In genomic region chr16:69270395-69270794, GRCh38 we compare ENCODE assay signal across 26 cellular contexts. TPM values are rescaled to one million over a fixed set of nuclear protein-coding genes. Genes with fewer than 3 reads are reported as not detected.
DNase-seq lines count a peak whose midpoint lies in the region; ATAC-seq and TF ChIP-seq lines count a peak whose summit lies in the region.
"Had no signal": no experiment of that assay in that cellular context is flagged by ENCODE, and none has a peak within 500 bp of the region (broad histone marks: within the 10 kb centered on the region; RNA-seq: fewer than 3 reads in every experiment).

No MANE protein-coding gene starts in this region.

- no peak overlapping the region for H3K4me3 Mint-ChIP-seq in endodermal cell
- H3K4me3 Mint-ChIP-seq in effector memory CD8-positive, alpha-beta T cell = no peak overlapping the region
- H3K4me3 Mint-ChIP-seq: activated CD8-positive, alpha-beta T cell treated with anti-CD3 and anti-CD28 coated beads, Interleukin-2, amount 10 ng/mL, durations not matched to agents 7 days and 5 days; activated T-cell treated with anti-CD3 and anti-CD28 coated beads, Interleukin-2, amount 50 U/mL, for 4 hours; IgD-negative memory B cell had no signal

- H4K20me1 ChIP-seq in PC-9 (ENCODE audit: insufficient read depth) = no peaks in the 10 kb centered on the region

- H3K27ac ChIP-seq in PC-9 (peak overlapping the region; percentile 19; the same call in 1 of the 2 replicates), endodermal cell (ENCODE audit: low read depth, low read length) (no peak overlapping the region)
- H3K27ac ChIP-seq: 22Rv1, hepatocyte, parathyroid adenoma, sigmoid colon, SJCRH30, tibial nerve had no signal

- H3K4me3 ChIP-seq in PC-9 (no peak overlapping the region), endodermal cell (ENCODE audit: low read length) (no peak overlapping the region)
- H3K4me3 ChIP-seq: hepatocyte, lung, sigmoid colon, SJCRH30, tibial nerve had no signal

- no peaks in the 10 kb centered on the region for H3K9me3 Mint-ChIP-seq in endodermal cell
- no peaks in the 10 kb centered on the region for H3K9me3 Mint-ChIP-seq in effector memory CD8-positive, alpha-beta T cell
- H3K9me3 Mint-ChIP-seq: activated T-cell treated with anti-CD3 and anti-CD28 coated beads, Interleukin-2, amount 50 U/mL, for 4 hours; IgD-negative memory B cell had no signal

- no peaks in the 10 kb centered on the region for H3K9me3 ChIP-seq in PC-9 (ENCODE audit: insufficient read depth, low read depth)
- H3K9me3 ChIP-seq in endodermal cell (ENCODE audit: control insufficient read depth, low read length) = no peaks in the 10 kb centered on the region
- H3K9me3 ChIP-seq: sigmoid colon, SJCRH30, tibial nerve had no signal

- DNase-seq in SIG-M5 treated with dmso at 0.1 percent for 504 hours (lab: John Stamatoyannopoulos, UW; ENCODE audit: unreplicated experiment) = peak; percentile 47
- no peak for DNase-seq in SIG-M5 (lab: John Stamatoyannopoulos, UW)
- no peak for DNase-seq in PC-9
- peak; percentile 92 for DNase-seq in fibroblast of peridontal ligament (ENCODE audit: extremely low read depth)
- DNase-seq in NCI-H146 (lab: John Stamatoyannopoulos, UW) = no peak
- DNase-seq in endodermal cell = no peak
- DNase-seq in effector memory CD8-positive, alpha-beta T cell = no peak
- DNase-seq: activated CD4-positive, CD25-positive, alpha-beta regulatory T cell; activated CD8-positive, alpha-beta T cell treated with anti-CD3 and anti-CD28 coated beads, Interleukin-2, amount 10 ng/mL, durations not matched to agents 7 days and 5 days; activated naive CD4-positive, alpha-beta T cell treated with anti-CD3 and anti-CD28 coated beads, Interleukin-2, amount 50 U/mL, for 16 hours; activated T-cell treated with anti-CD3 and anti-CD28 coated beads, Interleukin-2, amount 50 U/mL, for 4 hours; C1 segment of cervical spinal cord; foreskin fibroblast; NCI-H1417; NCI-H526; sigmoid colon; SJCRH30; stimulated activated CD4-positive, alpha-beta T cell treated with anti-CD3 and anti-CD28 coated beads, Interleukin-1b, Interleukin-23, amount 100 ng/mL, for 48 hours; stimulated activated naive CD4-positive, alpha-beta T cell treated with Interleukin-2 at 50 U/mL for 16 hours had no signal

- no peak overlapping the region for H2AFZ ChIP-seq in PC-9
- H2AFZ ChIP-seq: hepatocyte, parathyroid adenoma had no signal

- no TSS peak for BruUV-seq in PC-9 (replicated peaks; lab: Mats Ljungman, UMichigan)

- intact Hi-C loops in PC-9 (cut with micrococcal nuclease; ENCODE audit: unreplicated experiment) = no loop called here

- 96 to 100% methylated on average over 1 to 3 of the region's 3 CpGs for WGBS in endodermal cell (ENCODE audit: insufficient coverage in 1 of 2, insufficient read length in 1 of 2), 2 experiments

- no peak overlapping the region for H3K4me2 ChIP-seq in PC-9
- H3K4me2 ChIP-seq: hepatocyte had no signal

- H3K9ac ChIP-seq in endodermal cell (ENCODE audit: extremely low read depth, low read length, poor library complexity, severe bottlenecking) = no peak overlapping the region
- H3K9ac ChIP-seq: parathyroid adenoma had no signal

- H3K79me2 ChIP-seq in PC-9 (ENCODE audit: low read depth) = no peaks in the 10 kb centered on the region
- H3K79me2 ChIP-seq: hepatocyte had no signal

- H3K36me3 ChIP-seq in PC-9 (ENCODE audit: low read depth) (peaks cover 2% of the 10 kb centered on the region; the same call in 1 of the 2 replicates), endodermal cell (ENCODE audit: control insufficient read depth, insufficient read depth, low read length) (peaks cover 31% of the 10 kb centered on the region)

- ATAC-seq in HG03135 (IDR thresholded peaks at IDR 0.05; ENCODE audit: unreplicated experiment) = no peak
- ATAC-seq in effector memory CD8-positive, alpha-beta T cell (replicated peaks) = no peak
- ATAC-seq: activated CD8-positive, alpha-beta T cell treated with anti-CD3 and anti-CD28 coated beads, Interleukin-2, amount 10 ng/mL, durations not matched to agents 7 days and 5 days; activated T-cell treated with anti-CD3 and anti-CD28 coated beads, Interleukin-2, amount 50 U/mL, for 4 hours had no signal

- H3K4me1 ChIP-seq in PC-9 (replicated peaks; ENCODE audit: insufficient read depth) (no peaks in the 10 kb centered on the region), endodermal cell (ENCODE audit: control insufficient read depth, insufficient read depth, low read length) (peaks cover 4% of the 10 kb centered on the region)
- H3K4me1 ChIP-seq: parathyroid adenoma, SJCRH30 had no signal

- H3K27me3 Mint-ChIP-seq in endodermal cell (ENCODE audit: insufficient read depth) = no peaks in the 10 kb centered on the region
- no peaks in the 10 kb centered on the region for H3K27me3 Mint-ChIP-seq in effector memory CD8-positive, alpha-beta T cell
- H3K27me3 Mint-ChIP-seq: IgD-negative memory B cell had no signal

- peaks cover 3% of the 10 kb centered on the region for H3K4me1 Mint-ChIP-seq in endodermal cell
- no peaks in the 10 kb centered on the region for H3K4me1 Mint-ChIP-seq in effector memory CD8-positive, alpha-beta T cell (ENCODE audit: low read depth in 2 of 2)
- H3K4me1 Mint-ChIP-seq: IgD-negative memory B cell had no signal

- CTCF ChIA-PET in PC-9 (lab: Charles Lee) = no interaction called here

- POLR2A ChIA-PET in PC-9 (lab: Charles Lee; ENCODE audit: unreplicated experiment) = no interaction called here

- TF ChIP-seq CTCF in PC-9 (conservative IDR thresholded peaks at IDR 0.05) (no peak), endodermal cell (conservative IDR thresholded peaks at IDR 0.05) (no peak)

- H3K9me2 ChIP-seq in PC-9 (ENCODE audit: insufficient read depth) = no peaks in the 10 kb centered on the region

- H3F3A ChIP-seq in PC-9 (ENCODE audit: insufficient read depth, low read depth) = peaks cover 2% of the 10 kb centered on the region; the same call in 1 of the 2 replicates

- H3K27me3 ChIP-seq in PC-9 (ENCODE audit: insufficient read depth, low read depth) (no peaks in the 10 kb centered on the region), endodermal cell (ENCODE audit: control insufficient read depth, insufficient read depth, low read length, poor library complexity, severe bottlenecking) (no peaks in the 10 kb centered on the region)
- H3K27me3 ChIP-seq: hepatocyte, sigmoid colon, SJCRH30, tibial nerve had no signal

- H3K27ac Mint-ChIP-seq in endodermal cell = no peak overlapping the region
- H3K27ac Mint-ChIP-seq in effector memory CD8-positive, alpha-beta T cell = peak overlapping the region in 1 of 2 donors; percentile 67
- H3K27ac Mint-ChIP-seq: activated CD8-positive, alpha-beta T cell treated with anti-CD3 and anti-CD28 coated beads, Interleukin-2, amount 10 ng/mL, durations not matched to agents 7 days and 5 days; IgD-negative memory B cell had no signal

- H3K36me3 Mint-ChIP-seq in endodermal cell (ENCODE audit: low read depth) = peaks cover 30% of the 10 kb centered on the region
- H3K36me3 Mint-ChIP-seq in effector memory CD8-positive, alpha-beta T cell (ENCODE audit: insufficient read depth) = peaks cover 18% of the 10 kb centered on the region
- H3K36me3 Mint-ChIP-seq: IgD-negative memory B cell had no signal

RNA-seq across cellular contexts. Expression of gene VPS4A, which starts 40.8 kb away (rescaled TPM):
- total RNA-seq in PC-9 (2021) (25.4 and 26.7 TPM in 2 replicates), endodermal cell (10 to 100 TPM; 28.6 to 37.8 TPM)
- polyA plus RNA-seq in endodermal cell (2013, experiment 1 of 2) = 34.2 TPM
- polyA plus RNA-seq in endodermal cell (2013, experiment 2 of 2) = 33.5 TPM

RNA-seq across cellular contexts. Expression of gene PDF, which starts 60.0 kb away (rescaled TPM):
- total RNA-seq in PC-9 (2021) (16.7 and 20.3 TPM in 2 replicates), endodermal cell (10 to 100 TPM; 12.2 to 19.8 TPM)
- 9.4 TPM for polyA plus RNA-seq in endodermal cell (2013, experiment 1 of 2)
- 7.7 TPM for polyA plus RNA-seq in endodermal cell (2013, experiment 2 of 2)

Comparison
In these comparisons a context has a peak if more than half of its experiments do, and no peak if none do; other contexts are left out.
1. DNase-seq: peak in SIG-M5 treated with dmso at 0.1 percent for 504 hours (single experiment) and fibroblast of peridontal ligament (single experiment); none in SIG-M5 (single experiment), PC-9 (0 of 2), NCI-H146 (single experiment), endodermal cell (single experiment) and effector memory CD8-positive, alpha-beta T cell (0 of 3).